8 cellular contexts compared by ENCODE assay signal in the genomic region with DNA sequence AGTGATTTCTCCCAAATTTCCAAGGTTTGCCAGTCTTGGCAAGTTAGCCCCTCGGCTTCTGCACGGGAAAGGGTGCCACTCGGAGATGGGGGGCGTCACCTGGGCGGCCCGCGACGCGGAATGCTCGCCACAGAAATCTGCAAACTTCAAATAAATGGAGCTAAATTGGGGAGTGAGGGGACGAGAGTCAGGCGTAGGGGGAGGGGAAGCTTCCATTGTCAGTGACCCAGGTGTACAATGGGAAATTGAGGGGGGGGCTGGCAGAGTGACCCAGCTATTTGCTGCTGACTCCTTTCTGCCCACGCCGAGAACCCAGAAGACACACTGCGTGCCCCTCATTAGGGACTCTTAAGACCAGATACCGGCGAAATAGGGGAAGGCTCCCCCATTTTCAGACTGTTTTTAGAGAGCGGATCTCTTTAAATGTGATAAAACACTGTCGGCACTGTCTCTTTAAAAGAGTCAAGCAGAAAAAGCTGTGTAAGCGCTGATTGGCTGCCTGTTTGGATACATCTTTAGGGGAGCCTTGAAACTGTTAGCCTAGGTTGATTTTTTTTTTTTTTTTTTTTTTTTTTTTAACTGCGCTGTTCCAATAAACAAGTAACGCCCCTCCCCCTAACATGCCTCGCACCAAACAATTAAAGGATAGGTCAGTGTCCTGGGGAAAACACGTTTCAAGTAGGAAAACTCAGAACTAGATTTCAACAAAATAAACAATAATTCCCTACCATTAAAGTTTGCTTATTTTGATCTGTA. TPM values are rescaled to one million over a fixed set of nuclear protein-coding genes. Genes with fewer than 3 reads are reported as not detected.
A peak's percentile ranks its signal among the peaks of the same experiment; 100 is the strongest.
DNase-seq lines count a peak whose midpoint lies in the region; ATAC-seq and TF ChIP-seq lines count a peak whose summit lies in the region.

No MANE protein-coding gene starts in this region.

- TF ChIP-seq CTCF in 22Rv1 (IDR thresholded peaks at IDR 0.05), result no peak

- H3K27me3 Mint-ChIP-seq in activated CD4-positive, alpha-beta memory T cell treated with anti-CD3 and anti-CD28 coated beads for 36 hours, result no peaks in the 10 kb centered on the region

- H3K36me3 Mint-ChIP-seq in activated CD4-positive, alpha-beta memory T cell treated with anti-CD3 and anti-CD28 coated beads for 36 hours, result peaks cover 18% of the 10 kb centered on the region

- H3K27ac Mint-ChIP-seq in activated CD4-positive, alpha-beta memory T cell treated with anti-CD3 and anti-CD28 coated beads for 36 hours, result peak overlapping the region; percentile 92

- intact Hi-C loops in activated CD4-positive, alpha-beta memory T cell treated with anti-CD3 and anti-CD28 coated beads for 36 hours (cut with micrococcal nuclease), result loop anchor here (1.0 to 5.0 kb wide), 9 partner anchors 51 to 460 kb away; a partner anchor contains a TSS

- peak overlapping the region; percentile 84 for H3K4me3 Mint-ChIP-seq in activated CD4-positive, alpha-beta memory T cell treated with anti-CD3 and anti-CD28 coated beads for 36 hours

- ATAC-seq in GM18511 (IDR thresholded peaks at IDR 0.05; ENCODE audit: unreplicated experiment) (peak; percentile 33), left lobe of liver (peak; percentile 66)

- peaks cover 56% of the 10 kb centered on the region for H3K4me1 Mint-ChIP-seq in activated CD4-positive, alpha-beta memory T cell treated with anti-CD3 and anti-CD28 coated beads for 36 hours (ENCODE audit: low read depth)

- peak overlapping the region; percentile 93 for H3K27ac ChIP-seq in 22Rv1

- CTCF ChIA-PET in activated CD4-positive, alpha-beta memory T cell treated with anti-CD3 and anti-CD28 coated beads for 36 hours (lab: Charles Lee), result interaction anchor here (1.0 to 2.3 kb wide), 3 partner anchors 79 to 226 kb away, joined by 4 to 26 read pairs (median 4); no protein-coding TSS in a partner anchor

- POLR2A ChIA-PET in activated CD4-positive, alpha-beta memory T cell treated with anti-CD3 and anti-CD28 coated beads for 36 hours (lab: Charles Lee), result interaction anchor here (0.8 to 2.5 kb wide), 6 partner anchors 48 to 207 kb away, joined by 3 to 22 read pairs (median 3); no protein-coding TSS in a partner anchor

- DNase-seq in HS-27A (ENCODE audit: low read depth) (peak; percentile 71), NCI-H774 (lab: John Stamatoyannopoulos, UW) (peak; percentile 91), ecto neural progenitor cell (ENCODE audit: low spot score) (peak; percentile 78), left lobe of liver (ENCODE audit: low spot score) (peak; percentile 79)
- DNase-seq in activated CD4-positive, alpha-beta memory T cell treated with anti-CD3 and anti-CD28 coated beads for 36 hours, result peak; percentile 72
- peak; percentile 27 to 38 for DNase-seq in stimulated activated CD4-positive, alpha-beta T cell treated with anti-CD3 and anti-CD28 coated beads, Interleukin-2, amount 100 ng/mL, for 48 hours

- H3K9me3 Mint-ChIP-seq in activated CD4-positive, alpha-beta memory T cell treated with anti-CD3 and anti-CD28 coated beads for 36 hours, result no peaks in the 10 kb centered on the region

RNA-seq across cellular contexts. Expression of a gene that starts 1.2 kb away (rescaled TPM):
- total RNA-seq in activated CD4-positive, alpha-beta memory T cell treated with anti-CD3 and anti-CD28 coated beads for 36 hours, result 10 to 100 TPM; 44.4 to 49.6 TPM
- total RNA-seq in left lobe of liver, result 21.7 TPM

Comparison
In these comparisons a context has a peak if more than half of its experiments do, and no peak if none do; other contexts are left out.
1. Peak in every context shown above with its lines: DNase-seq, ATAC-seq and H3K27ac ChIP-seq.
2. DNase-seq: peak in every context shown above with its lines; median percentile 91 in NCI-H774; 79 in left lobe of liver; 78 in ecto neural progenitor cell; 72 in activated CD4-positive, alpha-beta memory T cell treated with anti-CD3 and anti-CD28 coated beads for 36 hours; 71 in HS-27A; 32 in stimulated activated CD4-positive, alpha-beta T cell treated with anti-CD3 and anti-CD28 coated beads, Interleukin-2, amount 100 ng/mL, for 48 hours.